24 cellular contexts compared by ENCODE assay signal in the genomic region with DNA sequence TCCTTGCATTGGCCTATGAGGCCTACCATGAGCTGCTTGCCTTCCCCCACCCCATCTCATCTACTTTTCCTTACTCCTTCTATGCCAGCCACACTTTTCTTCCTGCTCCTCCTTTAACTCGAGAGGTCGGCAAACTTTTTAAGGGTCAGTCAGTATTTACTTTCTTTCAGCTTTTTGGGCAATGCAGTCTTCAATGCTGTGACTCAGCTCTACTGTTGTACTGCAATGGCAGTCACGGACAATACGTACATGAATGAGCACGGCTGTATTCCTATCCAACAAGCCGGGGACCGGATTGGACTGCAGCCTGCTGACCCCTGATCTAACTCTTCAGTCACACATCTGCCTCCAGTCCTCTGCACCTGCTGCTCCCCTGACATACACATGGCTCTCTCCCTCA. TPM values are rescaled to one million over a fixed set of nuclear protein-coding genes. Genes with fewer than 3 reads are reported as not detected.
"Had no signal": no experiment of that assay in that cellular context is flagged by ENCODE, and none has a peak within 500 bp of the region (broad histone marks: within the 10 kb centered on the region; RNA-seq: fewer than 3 reads in every experiment).

No MANE protein-coding gene starts in this region.

- H3K36me3 ChIP-seq: adrenal gland, Peyer's patch had no signal

- H3K4me1 ChIP-seq: Peyer's patch had no signal

- H3K4me3 ChIP-seq: adrenal gland, Peyer's patch had no signal

- H3K9me3 ChIP-seq: adrenal gland, Peyer's patch had no signal

- ATAC-seq: activated CD4-positive, CD25-positive, alpha-beta regulatory T cell treated with anti-CD3 and anti-CD28 coated beads, Interleukin-2, amount 50 U/mL, for 24 hours; activated CD8-positive, alpha-beta T cell treated with anti-CD3 and anti-CD28 coated beads, Interleukin-2, amount 10 ng/mL, durations not matched to agents 7 days and 5 days had no signal

- DNase-seq: activated CD4-positive, alpha-beta T cell treated with anti-CD3 and anti-CD28 coated beads for 4 hours; activated CD4-positive, alpha-beta T cell treated with anti-CD3 and anti-CD28 coated beads, Interleukin-2, amount 50 U/mL, for 4 hours; activated CD8-positive, alpha-beta memory T cell treated with anti-CD3 and anti-CD28 coated beads, Interleukin-2, amount 50 U/mL, for 48 hours; activated CD8-positive, alpha-beta T cell treated with anti-CD3 and anti-CD28 coated beads, Interleukin-2, amount 10 ng/mL, durations not matched to agents 7 days and 5 days; activated naive CD4-positive, alpha-beta T cell treated with anti-CD3 and anti-CD28 coated beads, Interleukin-2, amount 50 U/mL, for 16 hours; activated naive CD8-positive, alpha-beta T cell treated with anti-CD3 and anti-CD28 coated beads, Interleukin-2, amount 10 ng/mL, durations not matched to agents 7 days and 5 days; activated T-cell treated with anti-CD3 and anti-CD28 coated beads, Interleukin-2, amount 50 U/mL, for 1 hour; anterior cingulate cortex; Kasumi-1; KBM-7; NCI-H1105 treated with DMSO at 0.1 percent for 48 hours; NCI-H1436 treated with DMSO at 0.1 percent for 48 hours; NCI-H1930; NCI-H446; NCI-H524; NCI-H774; NK-92 treated with Interleukin-12 subunit alpha and Interleukin-12 subunit beta, amount 100 ng/mL, for 24 hours; Peyer's patch; Right ventricle myocardium superior had no signal

- H3K27me3 ChIP-seq: adrenal gland, Peyer's patch had no signal

- H3K27ac ChIP-seq: adrenal gland, Peyer's patch, RWPE1 had no signal

RNA-seq across cellular contexts. Expression of gene ACTL7A, which starts 0.6 kb away (rescaled TPM):
- total RNA-seq: activated CD8-positive, alpha-beta T cell treated with anti-CD3 and anti-CD28 coated beads, Interleukin-2, amount 10 ng/mL, durations not matched to agents 7 days and 5 days; activated naive CD8-positive, alpha-beta T cell treated with anti-CD3 and anti-CD28 coated beads, Interleukin-2, amount 10 ng/mL, durations not matched to agents 7 days and 5 days; adrenal gland; cardiac septum; Peyer's patch; Right ventricle myocardium superior; SK-MEL-5 had no signal
- polyA plus RNA-seq: adrenal gland had no signal

RNA-seq across cellular contexts. Expression of gene ACTL7B, which starts 5.7 kb away (rescaled TPM):
- total RNA-seq: activated CD8-positive, alpha-beta T cell treated with anti-CD3 and anti-CD28 coated beads, Interleukin-2, amount 10 ng/mL, durations not matched to agents 7 days and 5 days; activated naive CD8-positive, alpha-beta T cell treated with anti-CD3 and anti-CD28 coated beads, Interleukin-2, amount 10 ng/mL, durations not matched to agents 7 days and 5 days; cardiac septum; Peyer's patch; Right ventricle myocardium superior; SK-MEL-5 had no signal
